24 cellular contexts compared by ENCODE assay signal in the genomic region with DNA sequence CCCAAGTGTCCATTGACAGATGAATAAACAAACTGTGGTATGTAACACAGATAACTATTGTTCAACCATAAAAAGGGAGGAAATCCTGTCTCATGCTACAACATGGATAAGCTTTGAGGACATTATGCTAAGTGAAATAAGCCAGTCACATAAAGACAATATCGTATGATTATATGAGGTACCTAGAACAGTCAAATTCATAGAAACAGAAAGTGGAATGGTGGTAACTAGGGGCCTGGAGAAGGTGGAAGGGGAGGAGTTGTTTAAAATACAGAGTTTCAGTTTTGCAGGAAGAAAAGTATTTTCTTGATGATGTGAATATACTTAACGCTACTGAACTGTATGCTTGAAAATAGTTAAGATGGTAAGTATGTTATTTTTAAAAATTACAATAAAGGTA.
A peak's percentile ranks its signal among the peaks of the same experiment; 100 is the strongest.
DNase-seq lines count a peak whose midpoint lies in the region; ATAC-seq and TF ChIP-seq lines count a peak whose summit lies in the region.
"Had no signal": no experiment of that assay in that cellular context is flagged by ENCODE, and none has a peak within 500 bp of the region (broad histone marks: within the 10 kb centered on the region; RNA-seq: fewer than 3 reads in every experiment).

No MANE protein-coding gene starts in this region.

- H3K27ac Mint-ChIP-seq in activated T-helper 17 cell treated with anti-CD3 and anti-CD28 coated beads, Interleukin-2, amount 50 U/mL, for 72 hours = no peak overlapping the region
- H3K27ac Mint-ChIP-seq in memory B cell = no peak overlapping the region

- H3K36me3 Mint-ChIP-seq in activated T-helper 17 cell treated with anti-CD3 and anti-CD28 coated beads, Interleukin-2, amount 50 U/mL, for 72 hours (ENCODE audit: low read depth) = no peaks in the 10 kb centered on the region
- H3K36me3 Mint-ChIP-seq in memory B cell = no peaks in the 10 kb centered on the region

- ATAC-seq in activated T-helper 17 cell treated with anti-CD3 and anti-CD28 coated beads, Interleukin-2, amount 50 U/mL, for 72 hours (replicated peaks) = no peak
- ATAC-seq in memory B cell (ENCODE audit: low read depth) (no peak), omental fat pad (ENCODE audit: low FRiP score) (no peak), left lobe of liver (no peak)
- ATAC-seq: right cardiac atrium, Right ventricle myocardium inferior had no signal

- peaks cover 42% of the 10 kb centered on the region for H3K27me3 Mint-ChIP-seq in activated T-helper 17 cell treated with anti-CD3 and anti-CD28 coated beads, Interleukin-2, amount 50 U/mL, for 72 hours
- peaks cover 18% of the 10 kb centered on the region for H3K27me3 Mint-ChIP-seq in memory B cell

- DNase-seq in NCI-H2029 (lab: John Stamatoyannopoulos, UW) (peak; percentile 12), NCI-H2029 treated with DMSO at 0.1 percent for 48 hours (lab: John Stamatoyannopoulos, UW) (no peak), DMS53 treated with DMSO at 0.1 percent for 48 hours (lab: John Stamatoyannopoulos, UW; ENCODE audit: unreplicated experiment) (peak; percentile 4), memory B cell (ENCODE audit: low spot score in 2 of 2) (no peak), NCI-H146 (lab: John Stamatoyannopoulos, UW) (no peak), omental fat pad (ENCODE audit: low spot score) (no peak), left lobe of liver (ENCODE audit: low spot score) (no peak)
- DNase-seq: 8988T; activated CD4-positive, alpha-beta T cell treated with anti-CD3 and anti-CD28 coated beads for 48 hours; activated naive CD4-positive, alpha-beta T cell treated with Interleukin-2 at 50 U/mL for 16 hours; AML-193; COR-L47; effector memory CD8-positive, alpha-beta T cell; esophagus squamous epithelium; MG63; NCI-H1417 treated with DMSO at 0.1 percent for 48 hours; NCI-H774; OCI-M1; ovary; right cardiac atrium; stimulated activated CD4-positive, alpha-beta T cell treated with anti-CD3 and anti-CD28 coated beads, Interleukin-4, amount 100 ng/mL, for 4 hours; stomach had no signal

- peak overlapping the region; percentile 83 for H3K4me3 Mint-ChIP-seq in activated T-helper 17 cell treated with anti-CD3 and anti-CD28 coated beads, Interleukin-2, amount 50 U/mL, for 72 hours
- H3K4me3 Mint-ChIP-seq in memory B cell = peak overlapping the region; percentile 4

- no peaks in the 10 kb centered on the region for H3K9me3 Mint-ChIP-seq in activated T-helper 17 cell treated with anti-CD3 and anti-CD28 coated beads, Interleukin-2, amount 50 U/mL, for 72 hours
- no peaks in the 10 kb centered on the region for H3K9me3 Mint-ChIP-seq in memory B cell
- H3K9me3 Mint-ChIP-seq: effector memory CD8-positive, alpha-beta T cell had no signal

- no peak for TF ChIP-seq CTCF in omental fat pad (IDR thresholded peaks at IDR 0.05)

- peaks cover 9% of the 10 kb centered on the region for H3K4me1 Mint-ChIP-seq in activated T-helper 17 cell treated with anti-CD3 and anti-CD28 coated beads, Interleukin-2, amount 50 U/mL, for 72 hours
- H3K4me1 Mint-ChIP-seq in memory B cell = peaks cover 11% of the 10 kb centered on the region

Comparison
In these comparisons a context has a peak if more than half of its experiments do, and no peak if none do; other contexts are left out.
1. DNase-seq: peak in NCI-H2029 (single experiment) and DMS53 treated with DMSO at 0.1 percent for 48 hours (single experiment); none in NCI-H2029 treated with DMSO at 0.1 percent for 48 hours (single experiment), memory B cell (0 of 2), NCI-H146 (single experiment), omental fat pad (single experiment) and left lobe of liver (single experiment).